Comparison of ENCODE assay signal across 32 cellular contexts in genomic region chr1:18489417-18490143, GRCh38. TPM values are rescaled to one million over a fixed set of nuclear protein-coding genes. Genes with fewer than 3 reads are reported as not detected.
"Had no signal": no experiment of that assay in that cellular context is flagged by ENCODE, and none has a peak within 500 bp of the region (broad histone marks: within the 10 kb centered on the region; RNA-seq: fewer than 3 reads in every experiment).

No MANE protein-coding gene starts in this region.

- H3K4me3 ChIP-seq: SJCRH30, SK-N-MC had no signal

- H3K27ac ChIP-seq: SJCRH30, SK-N-MC had no signal

- ATAC-seq: activated CD8-positive, alpha-beta T cell treated with anti-CD3 and anti-CD28 coated beads for 36 hours; activated T-cell treated with anti-CD3 and anti-CD28 coated beads, Interleukin-2, amount 50 U/mL, for 72 hours; activated T-helper 17 cell treated with anti-CD3 and anti-CD28 coated beads, Interleukin-2, amount 50 U/mL, for 72 hours; Panc1 had no signal

- H3K4me3 Mint-ChIP-seq: activated CD4-positive, alpha-beta T cell treated with anti-CD3 and anti-CD28 coated beads, Interleukin-2, amount 10 ng/mL, durations not matched to agents 24 days and 14 days; activated CD8-positive, alpha-beta T cell treated with anti-CD3 and anti-CD28 coated beads for 36 hours; activated T-cell treated with anti-CD3 and anti-CD28 coated beads, Interleukin-2, amount 50 U/mL, for 72 hours; activated T-helper 17 cell treated with anti-CD3 and anti-CD28 coated beads, Interleukin-2, amount 50 U/mL, for 72 hours; brain had no signal

- H3K27me3 ChIP-seq: SJCRH30 had no signal

- DNase-seq: activated CD4-positive, alpha-beta T cell treated with anti-CD3 and anti-CD28 coated beads, Interleukin-2, amount 10 ng/mL, durations not matched to agents 24 days and 14 days; activated CD4-positive, alpha-beta T cell treated with anti-CD3 and anti-CD28 coated beads, Interleukin-2, amount 50 U/mL, for 4 hours; activated CD8-positive, alpha-beta T cell treated with anti-CD3 and anti-CD28 coated beads for 36 hours; activated naive CD4-positive, alpha-beta T cell; activated T-cell treated with anti-CD3 and anti-CD28 coated beads, Interleukin-2, amount 50 U/mL, for 1 hour; activated T-cell treated with anti-CD3 and anti-CD28 coated beads, Interleukin-2, amount 50 U/mL, for 72 hours; anterior cingulate cortex; caudate nucleus; cerebellar nuclear complex; NCI-H1105; NCI-H1417 treated with DMSO at 0.1 percent for 48 hours; NCI-H187 treated with DMSO at 0.1 percent for 48 hours; NCI-H2081; NCI-H2171 treated with DMSO at 0.1 percent for 48 hours; NCI-H2227 treated with DMSO at 0.1 percent for 48 hours; NCI-H446; NCI-H510A treated with DMSO at 0.1 percent for 48 hours; NCI-H526 treated with DMSO at 0.1 percent for 48 hours; NCI-H82; SHP77; SJCRH30; T1000 had no signal

- H3K36me3 ChIP-seq: SJCRH30 had no signal

- H3K9me3 Mint-ChIP-seq: activated CD4-positive, alpha-beta T cell treated with anti-CD3 and anti-CD28 coated beads, Interleukin-2, amount 10 ng/mL, durations not matched to agents 24 days and 14 days; activated T-helper 17 cell treated with anti-CD3 and anti-CD28 coated beads, Interleukin-2, amount 50 U/mL, for 72 hours had no signal

- H3K9me3 ChIP-seq: SJCRH30 had no signal

- H3K4me1 ChIP-seq: SJCRH30 had no signal

- H3K27me3 Mint-ChIP-seq: activated CD4-positive, alpha-beta T cell treated with anti-CD3 and anti-CD28 coated beads, Interleukin-2, amount 10 ng/mL, durations not matched to agents 24 days and 14 days had no signal

- H3K4me1 Mint-ChIP-seq: activated CD4-positive, alpha-beta T cell treated with anti-CD3 and anti-CD28 coated beads, Interleukin-2, amount 10 ng/mL, durations not matched to agents 24 days and 14 days; activated T-helper 17 cell treated with anti-CD3 and anti-CD28 coated beads, Interleukin-2, amount 50 U/mL, for 72 hours had no signal

- H3K36me3 Mint-ChIP-seq: activated naive CD4-positive, alpha-beta T cell treated with anti-CD3 and anti-CD28 coated beads, Interleukin-2, amount 50 U/mL, for 72 hours; brain had no signal

- H3K27ac Mint-ChIP-seq: activated CD4-positive, alpha-beta T cell treated with anti-CD3 and anti-CD28 coated beads, Interleukin-2, amount 10 ng/mL, durations not matched to agents 24 days and 14 days; activated CD8-positive, alpha-beta T cell treated with anti-CD3 and anti-CD28 coated beads for 36 hours; activated naive CD4-positive, alpha-beta T cell treated with anti-CD3 and anti-CD28 coated beads, Interleukin-2, amount 50 U/mL, for 72 hours; activated T-cell treated with anti-CD3 and anti-CD28 coated beads, Interleukin-2, amount 50 U/mL, for 72 hours; activated T-helper 17 cell treated with anti-CD3 and anti-CD28 coated beads, Interleukin-2, amount 50 U/mL, for 72 hours; brain had no signal

RNA-seq across cellular contexts. Expression of gene KLHDC7A, which starts 8.8 kb away (rescaled TPM):
- total RNA-seq: activated CD4-positive, alpha-beta T cell treated with anti-CD3 and anti-CD28 coated beads, Interleukin-2, amount 10 ng/mL, durations not matched to agents 24 days and 14 days; activated CD8-positive, alpha-beta memory T cell treated with anti-CD3 and anti-CD28 coated beads for 36 hours; activated CD8-positive, alpha-beta T cell treated with anti-CD3 and anti-CD28 coated beads for 36 hours; activated naive CD4-positive, alpha-beta T cell treated with anti-CD3 and anti-CD28 coated beads, Interleukin-2, amount 50 U/mL, for 72 hours; activated T-cell treated with anti-CD3 and anti-CD28 coated beads, Interleukin-2, amount 50 U/mL, for 72 hours; activated T-helper 17 cell treated with anti-CD3 and anti-CD28 coated beads, Interleukin-2, amount 50 U/mL, for 72 hours; MCF 10A; RPMI7951; SJCRH30; T-helper 1 cell treated with Interleukin-12 subunit alpha and Interleukin-12 subunit beta and Interleukin-4 antibody, amounts not matched to agents 30 ng/mL and 1 ng/mL, for 36 hours; T-helper 2 cell treated with Interferon-gamma antibody and Interleukin-4, amounts not matched to agents 100 ng/mL and 5 ng/mL, for 36 hours had no signal
